Comparison of ENCODE assay signal across 9 cellular contexts in the genomic region with DNA sequence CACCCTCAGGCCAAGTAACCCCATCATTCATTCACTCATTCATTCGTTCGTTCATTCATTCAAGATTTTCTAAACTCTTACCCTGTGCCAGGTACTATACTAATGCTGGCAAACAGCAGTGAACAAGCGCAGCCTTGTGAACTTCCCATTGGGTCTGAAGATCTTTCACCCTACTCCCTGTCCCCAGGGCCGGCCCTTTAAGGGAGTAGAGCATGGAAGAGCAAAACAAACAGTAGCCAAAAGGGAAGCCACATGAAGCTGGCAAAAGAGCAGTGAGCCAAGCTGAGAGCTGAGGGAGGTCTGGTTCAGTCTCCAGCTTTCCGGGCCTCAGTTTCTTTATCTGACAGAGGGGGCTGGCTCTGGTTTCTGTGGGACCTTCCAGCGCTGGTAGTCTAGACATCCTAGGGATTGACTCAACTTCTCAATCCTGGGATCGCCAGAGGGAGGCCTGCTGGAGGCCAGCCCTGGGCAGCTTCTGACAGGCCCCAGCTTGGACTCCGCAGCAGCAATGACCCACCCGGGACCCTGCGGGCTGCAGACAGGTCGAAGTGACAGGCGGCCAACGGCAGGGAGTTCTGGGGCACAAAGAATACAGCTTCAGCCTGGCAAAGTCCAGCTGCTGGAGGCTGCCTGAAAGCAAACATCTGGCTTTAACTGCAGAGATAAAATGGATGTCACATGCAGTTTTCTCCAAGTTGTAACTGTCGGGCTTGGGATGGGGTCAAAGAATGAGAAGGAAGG. TPM values are rescaled to one million over a fixed set of nuclear protein-coding genes. Genes with fewer than 3 reads are reported as not detected.
DNase-seq lines count a peak whose midpoint lies in the region; ATAC-seq and TF ChIP-seq lines count a peak whose summit lies in the region.
"Had no signal": no experiment of that assay in that cellular context is flagged by ENCODE, and none has a peak within 500 bp of the region (broad histone marks: within the 10 kb centered on the region; RNA-seq: fewer than 3 reads in every experiment).

No MANE protein-coding gene starts in this region.

- H3K9me3 ChIP-seq in esophagus muscularis mucosa (no peaks in the 10 kb centered on the region), body of pancreas (no peaks in the 10 kb centered on the region)

- no peaks in the 10 kb centered on the region for H3K27me3 Mint-ChIP-seq in nephron (ENCODE audit: low read depth)

- DNase-seq in Right ventricle myocardium inferior (ENCODE audit: missing footprints) (peak; percentile 79), cardiac septum (ENCODE audit: low spot score) (no peak), esophagus muscularis mucosa (ENCODE audit: extremely low spot score) (no peak), NOMO-1 (lab: John Stamatoyannopoulos, UW; ENCODE audit: unreplicated experiment in 2 of 2) (no peak), body of pancreas (no peak), DMS153 treated with DMSO at 0.1 percent for 48 hours (lab: John Stamatoyannopoulos, UW; ENCODE audit: unreplicated experiment) (no peak)
- DNase-seq: midbrain had no signal

- TF ChIP-seq CTCF in esophagus muscularis mucosa (IDR thresholded peaks at IDR 0.05) = no peak
- no peak for TF ChIP-seq CTCF in nephron (IDR thresholded peaks at IDR 0.05; ENCODE audit: unreplicated experiment in 3 of 3)
- no peak for TF ChIP-seq CTCF in body of pancreas (IDR thresholded peaks at IDR 0.05)

- WGBS in esophagus muscularis mucosa = 32% methylated on average over 14 of the region's 14 CpGs
- 65 to 73% methylated on average over 5 to 14 of the region's 14 CpGs for WGBS in body of pancreas, 2 donors

- peaks cover 82% of the 10 kb centered on the region for H3K4me1 Mint-ChIP-seq in nephron

- peak overlapping the region; percentile 90 to 98 (median 97) for H3K27ac ChIP-seq in esophagus muscularis mucosa (replicated peaks in 1 of 4)
- peak overlapping the region in 2 of 4 donors; percentile 0 to 16 for H3K27ac ChIP-seq in body of pancreas

- no peak for TF ChIP-seq POLR2A in esophagus muscularis mucosa (IDR thresholded peaks at IDR 0.05; ENCODE audit: low read depth)
- TF ChIP-seq POLR2A in body of pancreas (IDR thresholded peaks at IDR 0.05) = no peak

- peak overlapping the region; percentile 24 to 46 (median 41) for H3K4me3 ChIP-seq in esophagus muscularis mucosa
- no peak overlapping the region for H3K4me3 ChIP-seq in body of pancreas

- peaks cover 4% of the 10 kb centered on the region for H3K36me3 Mint-ChIP-seq in nephron (ENCODE audit: low read depth)

- no peak for TF ChIP-seq EP300 in esophagus muscularis mucosa (IDR thresholded peaks at IDR 0.05)

- H3K27ac Mint-ChIP-seq in nephron = peak overlapping the region; percentile 84 to 99 (median 98)

- ATAC-seq in Right ventricle myocardium inferior = peak; percentile 49
- ATAC-seq in HG03469 (IDR thresholded peaks at IDR 0.05; ENCODE audit: unreplicated experiment) = no peak
- ATAC-seq in body of pancreas = no peak

- no peaks in the 10 kb centered on the region for H3K9me3 Mint-ChIP-seq in nephron

- H3K27me3 ChIP-seq in esophagus muscularis mucosa (no peaks in the 10 kb centered on the region), body of pancreas (no peaks in the 10 kb centered on the region)

- peak overlapping the region in 2 of 3 experiments; percentile 20 to 47 for H3K4me3 Mint-ChIP-seq in nephron

- H3K4me1 ChIP-seq in esophagus muscularis mucosa (peaks cover 99 to 100% (median 100%) of the 10 kb centered on the region in 4 donors), body of pancreas (peaks cover 65% of the 10 kb centered on the region)

- intact Hi-C loops in Right ventricle myocardium inferior (cut with DNase I) = no loop called here
- intact Hi-C loops in cardiac septum (cut with DNase I) = no loop called here
- intact Hi-C loops in esophagus muscularis mucosa (cut with DNase I) = no loop called here
- intact Hi-C loops in body of pancreas (cut with DNase I) = no loop called here

- peaks cover 0 to 5% (median 1%) of the 10 kb centered on the region in 4 donors for H3K36me3 ChIP-seq in esophagus muscularis mucosa
- no peaks in the 10 kb centered on the region for H3K36me3 ChIP-seq in body of pancreas (replicated peaks in 1 of 2; ENCODE audit: insufficient read depth in 1 of 2, low read depth in 2 of 2)

RNA-seq across cellular contexts. Expression of gene ACTN1, which starts 27.1 kb away (rescaled TPM):
- total RNA-seq in Right ventricle myocardium inferior (136 TPM), cardiac septum (346 TPM), esophagus muscularis mucosa (1,000 to 10,000 TPM in 3 of 4 donors, 100 to 1,000 TPM in 1; 958 to 2,110 (median 1,439) TPM), body of pancreas (10 to 100 TPM; 84.8 to 93.6 TPM)

Comparison
In these comparisons a context has a peak if more than half of its experiments do, and no peak if none do; other contexts are left out.
1. H3K4me3 ChIP-seq: peak in esophagus muscularis mucosa (4 of 4); none in body of pancreas (0 of 2).